2 cellular contexts compared by ENCODE assay signal in the genomic region with DNA sequence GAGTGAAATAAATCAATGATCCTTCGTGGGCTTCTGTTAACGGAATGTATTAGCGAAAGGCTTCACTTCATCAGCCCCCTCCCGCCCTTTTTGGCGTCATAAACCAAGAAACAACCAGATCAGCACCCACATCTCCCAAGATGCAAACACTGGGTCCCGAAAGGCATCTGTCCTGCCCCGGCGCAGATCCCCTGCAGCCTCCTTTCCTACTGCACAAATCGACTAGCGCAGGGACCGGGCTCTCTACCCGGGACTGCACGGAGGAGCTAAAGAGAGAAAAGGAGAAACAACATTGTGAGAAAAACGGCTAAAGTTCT.
A peak's percentile ranks its signal among the peaks of the same experiment; 100 is the strongest.
TF ChIP-seq lines count a peak whose summit lies in the region.

No MANE protein-coding gene starts in this region.

TF ChIP-seq in GM12878, 131 proteins besides CTCF, POLR2A, EP300 and RAD21:
- TF ChIP-seq ZNF207 (IDR thresholded peaks at IDR 0.05; ENCODE audit: borderline replicate concordance) (peak; percentile 38; the same call in 1 of the 2 replicates), NRF1 (conservative IDR thresholded peaks at IDR 0.05; ENCODE audit: low read depth, low read length) (no peak), RELA (IDR thresholded peaks at IDR 0.05; ENCODE audit: borderline replicate concordance, partially characterized antibody) (peak; percentile 35), ZNF687 (IDR thresholded peaks at IDR 0.05) (0 out of 2 replicates have a peak, but pooled peaks have one; percentile 40), ZNF217 (IDR thresholded peaks at IDR 0.05) (no peak), KLF5 (IDR thresholded peaks at IDR 0.05; ENCODE audit: partially characterized antibody) (peak; percentile 48), RB1 (IDR thresholded peaks at IDR 0.05; ENCODE audit: borderline replicate concordance) (peak; percentile 74; the same call in 1 of the 2 replicates), NR2F1 (conservative IDR thresholded peaks at IDR 0.05) (no peak), SMAD1 (IDR thresholded peaks at IDR 0.05; ENCODE audit: low read depth, partially characterized antibody) (peak; percentile 17), NFIC (IDR thresholded peaks at IDR 0.05; ENCODE audit: low read depth, low read length) (0 out of 2 replicates have a peak, but pooled peaks have one; percentile 27), FOXM1 (IDR thresholded peaks at IDR 0.05; ENCODE audit: low read depth, low read length) (0 out of 2 replicates have a peak, but pooled peaks have one; percentile 49), NKRF (conservative IDR thresholded peaks at IDR 0.05) (peak; percentile 50; the same call in 1 of the 2 replicates)

TF ChIP-seq in HepG2, 621 proteins besides CTCF, POLR2A, EP300 and RAD21:
- TF ChIP-seq ZBTB3 (CRISPR knock-in tag; IDR thresholded peaks at IDR 0.05; ENCODE audit: borderline replicate concordance, low read depth) (peak; percentile 63; the same call in 1 of the 2 replicates), TMF1 (CRISPR knock-in tag; IDR thresholded peaks at IDR 0.05; ENCODE audit: low read depth) (0 out of 2 replicates have a peak, but pooled peaks have one; percentile 17), TOPORS (CRISPR knock-in tag; IDR thresholded peaks at IDR 0.05) (no peak), POLR2AphosphoS5 (IDR thresholded peaks at IDR 0.05; ENCODE audit: low read depth, low read length) (no peak), PTBP1 (IDR thresholded peaks at IDR 0.05; ENCODE audit: low read depth, low read length, poor library complexity, severe bottlenecking) (no peak), ZNF878 (CRISPR knock-in tag; IDR thresholded peaks at IDR 0.05) (no peak), MATR3 (CRISPR knock-in tag; IDR thresholded peaks at IDR 0.05) (no peak), ZGPAT (CRISPR knock-in tag; IDR thresholded peaks at IDR 0.05) (no peak), ZNF343 (CRISPR knock-in tag; IDR thresholded peaks at IDR 0.05) (0 out of 2 replicates have a peak, but pooled peaks have one; percentile 19), NR2C2 (CRISPR knock-in tag; IDR thresholded peaks at IDR 0.05; ENCODE audit: borderline replicate concordance) (0 out of 2 replicates have a peak, but pooled peaks have one; percentile 7), ZNF576 (CRISPR knock-in tag; IDR thresholded peaks at IDR 0.05) (0 out of 2 replicates have a peak, but pooled peaks have one; percentile 66), ZNF205 (CRISPR knock-in tag; IDR thresholded peaks at IDR 0.05) (no peak), HMG20A (CRISPR knock-in tag; IDR thresholded peaks at IDR 0.05; ENCODE audit: borderline replicate concordance) (peak; percentile 34; the same call in 1 of the 2 replicates), ZZZ3 (CRISPR knock-in tag; IDR thresholded peaks at IDR 0.05; ENCODE audit: borderline replicate concordance) (0 out of 2 replicates have a peak, but pooled peaks have one; percentile 29), KLF16 (CRISPR knock-in tag; IDR thresholded peaks at IDR 0.05) (peak in 1 of 2 experiments; percentile 57; a peak in 1 of 4 replicates), ZNF256 (CRISPR knock-in tag; conservative IDR thresholded peaks at IDR 0.05) (0 out of 2 replicates have a peak, but pooled peaks have one; percentile 59), ZNF619 (CRISPR knock-in tag; IDR thresholded peaks at IDR 0.05) (0 out of 2 replicates have a peak, but pooled peaks have one; percentile 47), ZNF18 (CRISPR knock-in tag; IDR thresholded peaks at IDR 0.05; ENCODE audit: insufficient replicate concordance) (no peak)
- TF ChIP-seq, protein P1, sequence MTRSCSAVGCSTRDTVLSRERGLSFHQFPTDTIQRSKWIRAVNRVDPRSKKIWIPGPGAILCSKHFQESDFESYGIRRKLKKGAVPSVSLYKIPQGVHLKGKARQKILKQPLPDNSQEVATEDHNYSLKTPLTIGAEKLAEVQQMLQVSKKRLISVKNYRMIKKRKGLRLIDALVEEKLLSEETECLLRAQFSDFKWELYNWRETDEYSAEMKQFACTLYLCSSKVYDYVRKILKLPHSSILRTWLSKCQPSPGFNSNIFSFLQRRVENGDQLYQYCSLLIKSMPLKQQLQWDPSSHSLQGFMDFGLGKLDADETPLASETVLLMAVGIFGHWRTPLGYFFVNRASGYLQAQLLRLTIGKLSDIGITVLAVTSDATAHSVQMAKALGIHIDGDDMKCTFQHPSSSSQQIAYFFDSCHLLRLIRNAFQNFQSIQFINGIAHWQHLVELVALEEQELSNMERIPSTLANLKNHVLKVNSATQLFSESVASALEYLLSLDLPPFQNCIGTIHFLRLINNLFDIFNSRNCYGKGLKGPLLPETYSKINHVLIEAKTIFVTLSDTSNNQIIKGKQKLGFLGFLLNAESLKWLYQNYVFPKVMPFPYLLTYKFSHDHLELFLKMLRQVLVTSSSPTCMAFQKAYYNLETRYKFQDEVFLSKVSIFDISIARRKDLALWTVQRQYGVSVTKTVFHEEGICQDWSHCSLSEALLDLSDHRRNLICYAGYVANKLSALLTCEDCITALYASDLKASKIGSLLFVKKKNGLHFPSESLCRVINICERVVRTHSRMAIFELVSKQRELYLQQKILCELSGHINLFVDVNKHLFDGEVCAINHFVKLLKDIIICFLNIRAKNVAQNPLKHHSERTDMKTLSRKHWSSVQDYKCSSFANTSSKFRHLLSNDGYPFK (CRISPR knock-in tag; IDR thresholded peaks at IDR 0.05; ENCODE audit: borderline replicate concordance), result peak; percentile 34; the same call in 1 of the 2 replicates
- TF ChIP-seq, protein P2, sequence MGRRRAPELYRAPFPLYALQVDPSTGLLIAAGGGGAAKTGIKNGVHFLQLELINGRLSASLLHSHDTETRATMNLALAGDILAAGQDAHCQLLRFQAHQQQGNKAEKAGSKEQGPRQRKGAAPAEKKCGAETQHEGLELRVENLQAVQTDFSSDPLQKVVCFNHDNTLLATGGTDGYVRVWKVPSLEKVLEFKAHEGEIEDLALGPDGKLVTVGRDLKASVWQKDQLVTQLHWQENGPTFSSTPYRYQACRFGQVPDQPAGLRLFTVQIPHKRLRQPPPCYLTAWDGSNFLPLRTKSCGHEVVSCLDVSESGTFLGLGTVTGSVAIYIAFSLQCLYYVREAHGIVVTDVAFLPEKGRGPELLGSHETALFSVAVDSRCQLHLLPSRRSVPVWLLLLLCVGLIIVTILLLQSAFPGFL (CRISPR knock-in tag; IDR thresholded peaks at IDR 0.05), result 0 out of 2 replicates have a peak, but pooled peaks have one; percentile 39
